Comparison of ENCODE assay signal across 17 cellular contexts in the genomic region with DNA sequence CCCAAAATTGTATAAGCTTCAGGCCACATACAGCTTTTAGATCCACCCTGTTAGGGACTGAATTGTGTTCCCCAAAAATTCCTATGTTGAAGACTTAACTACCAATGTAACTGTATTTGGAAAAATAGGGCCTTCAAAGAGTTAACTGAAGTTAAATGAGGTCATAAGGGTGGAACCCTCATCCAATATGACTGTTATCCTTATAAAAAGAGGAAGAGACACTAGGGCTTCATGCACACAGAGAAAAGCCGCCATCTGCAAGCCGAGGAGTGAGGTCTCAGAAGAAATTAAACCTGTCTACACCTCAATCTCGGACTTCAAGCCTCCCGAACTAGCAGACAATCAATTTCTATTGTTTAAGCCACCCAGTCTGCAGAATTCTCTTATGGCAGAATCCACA.
"Had no signal": no experiment of that assay in that cellular context is flagged by ENCODE, and none has a peak within 500 bp of the region (broad histone marks: within the 10 kb centered on the region; RNA-seq: fewer than 3 reads in every experiment).

No MANE protein-coding gene starts in this region.

- H3K9me3 ChIP-seq: heart left ventricle, mucosa of descending colon, neutrophil, sigmoid colon, stomach, thoracic aorta had no signal

- H3K4me3 ChIP-seq: heart left ventricle, mucosa of descending colon, sigmoid colon, skin epidermis, stomach, thoracic aorta had no signal

- DNase-seq: effector memory CD4-positive, alpha-beta T cell; heart left ventricle; hypothalamus; kidney glomerular epithelial cell; mammary epithelial cell; mucosa of descending colon; naive thymus-derived CD8-positive, alpha-beta T cell; posterior cingulate gyrus; sigmoid colon; stimulated activated CD4-positive, alpha-beta T cell treated with anti-CD3 and anti-CD28 coated beads, Interleukin-12 subunit alpha, Interleukin-12 subunit beta, amount 100 ng/mL, for 4 hours; stimulated activated naive CD4-positive, alpha-beta T cell; stomach; substantia nigra had no signal

- H3K36me3 ChIP-seq: heart left ventricle, neutrophil, sigmoid colon, stomach, thoracic aorta had no signal

- H3K36me3 Mint-ChIP-seq: type B pancreatic cell had no signal

- H3K4me3 Mint-ChIP-seq: naive thymus-derived CD8-positive, alpha-beta T cell; type B pancreatic cell had no signal

- H3K9me3 Mint-ChIP-seq: naive thymus-derived CD8-positive, alpha-beta T cell; type B pancreatic cell had no signal

- H3K4me1 Mint-ChIP-seq: naive thymus-derived CD8-positive, alpha-beta T cell had no signal

- H3K27ac Mint-ChIP-seq: naive thymus-derived CD8-positive, alpha-beta T cell; type B pancreatic cell had no signal

- H3K27ac ChIP-seq: heart left ventricle, neutrophil, skin epidermis, stomach had no signal

- H3K27me3 ChIP-seq: heart left ventricle, sigmoid colon had no signal
